Comparison of ENCODE assay signal across 10 cellular contexts in genomic region chr10:108358912-108359311, GRCh38.
DNase-seq lines count a peak whose midpoint lies in the region; ATAC-seq and TF ChIP-seq lines count a peak whose summit lies in the region.
"Had no signal": no experiment of that assay in that cellular context is flagged by ENCODE, and none has a peak within 500 bp of the region (broad histone marks: within the 10 kb centered on the region; RNA-seq: fewer than 3 reads in every experiment).

No MANE protein-coding gene starts in this region.

- H3K4me3 ChIP-seq in BE2C (ENCODE audit: low read depth, low read length) (no peak overlapping the region), fibroblast of the aortic adventitia (ENCODE audit: low read depth, low read length) (no peak overlapping the region), lower lobe of right lung (no peak overlapping the region), ascending aorta (no peak overlapping the region)
- H3K4me3 ChIP-seq: mucosa of descending colon had no signal

- H3K9me3 ChIP-seq in BE2C (no peaks in the 10 kb centered on the region), lower lobe of right lung (no peaks in the 10 kb centered on the region), ascending aorta (no peaks in the 10 kb centered on the region)
- H3K9me3 ChIP-seq: mucosa of descending colon had no signal

- TF ChIP-seq CTCF in BE2C (IDR thresholded peaks at IDR 0.05; ENCODE audit: low read depth, low read length) (0 out of 2 replicates have a peak, but pooled peaks have one; percentile 11), GM20000 (IDR thresholded peaks at IDR 0.05; ENCODE audit: extremely low read depth, missing control alignments) (no peak), fibroblast of the aortic adventitia (IDR thresholded peaks at IDR 0.05; ENCODE audit: insufficient read depth, low read length) (peak; percentile 20), lower lobe of right lung (IDR thresholded peaks at IDR 0.05) (no peak), ascending aorta (IDR thresholded peaks at IDR 0.05) (no peak)

- intact Hi-C loops in lower lobe of right lung (cut with DNase I) (no loop called here), ascending aorta (cut with DNase I) (no loop called here)

- ATAC-seq in lower lobe of right lung, result no peak
- ATAC-seq: mucosa of descending colon had no signal

- DNase-seq in BE2C, result peak; percentile 5
- DNase-seq in GM20000 (ENCODE audit: low spot score), result peak; percentile 10
- DNase-seq in KG1 (lab: John Stamatoyannopoulos, UW), result peak; percentile 7
- peak; percentile 93 for DNase-seq in fibroblast of the aortic adventitia (ENCODE audit: low read depth)
- DNase-seq in lower lobe of right lung, result no peak
- no peak for DNase-seq in ascending aorta (ENCODE audit: low spot score in 2 of 2)
- no peak for DNase-seq in GDM1 (lab: John Stamatoyannopoulos, UW)
- DNase-seq in NCI-H187 (lab: John Stamatoyannopoulos, UW), result no peak

- H3K27me3 ChIP-seq in BE2C, result no peaks in the 10 kb centered on the region
- no peaks in the 10 kb centered on the region for H3K27me3 ChIP-seq in lower lobe of right lung (ENCODE audit: low read depth)
- H3K27me3 ChIP-seq in ascending aorta, result no peaks in the 10 kb centered on the region

- H3K4me1 ChIP-seq in BE2C (peaks cover 2% of the 10 kb centered on the region; the same call in 1 of the 2 replicates), lower lobe of right lung (no peaks in the 10 kb centered on the region), ascending aorta (no peaks in the 10 kb centered on the region)

- H3K27ac ChIP-seq in lower lobe of right lung, result no peak overlapping the region
- no peak overlapping the region for H3K27ac ChIP-seq in ascending aorta
- H3K27ac ChIP-seq: VCaP had no signal

- no peaks in the 10 kb centered on the region for H3K36me3 ChIP-seq in BE2C
- no peaks in the 10 kb centered on the region for H3K36me3 ChIP-seq in lower lobe of right lung
- no peaks in the 10 kb centered on the region for H3K36me3 ChIP-seq in ascending aorta

Comparison
In these comparisons a context has a peak if more than half of its experiments do, and no peak if none do; other contexts are left out.
1. DNase-seq: peak in BE2C (single experiment), GM20000 (single experiment), KG1 (single experiment) and fibroblast of the aortic adventitia (single experiment); none in lower lobe of right lung (single experiment), ascending aorta (0 of 2), GDM1 (single experiment) and NCI-H187 (0 of 2).
2. CTCF ChIP-seq: peak in BE2C (single experiment) and fibroblast of the aortic adventitia (single experiment); none in GM20000 (single experiment), lower lobe of right lung (single experiment) and ascending aorta (0 of 3).